8 cellular contexts compared by ENCODE assay signal in genomic region chr1:234724517-234725176, GRCh38.
DNase-seq lines count a peak whose midpoint lies in the region; ATAC-seq and TF ChIP-seq lines count a peak whose summit lies in the region.

No MANE protein-coding gene starts in this region.

- H3K9ac ChIP-seq in endocrine pancreas (ENCODE audit: control insufficient read depth, insufficient read depth, low read length): peak overlapping the region; percentile 60

- peaks cover 5% of the 10 kb centered on the region for H3K4me1 ChIP-seq in endocrine pancreas (ENCODE audit: control insufficient read depth, insufficient read depth, low read length)

- no peak for TF ChIP-seq CTCF in WERI-Rb-1 (IDR thresholded peaks at IDR 0.05; ENCODE audit: low read depth, low read length)
- no peak for TF ChIP-seq CTCF in nephron (IDR thresholded peaks at IDR 0.05; ENCODE audit: unreplicated experiment in 3 of 3)

- H3K9me3 ChIP-seq in WERI-Rb-1 (ENCODE audit: severe bottlenecking) (no peaks in the 10 kb centered on the region), endocrine pancreas (ENCODE audit: control insufficient read depth, low read length) (no peaks in the 10 kb centered on the region)

- H3K9me3 Mint-ChIP-seq in nephron: no peaks in the 10 kb centered on the region

- no peaks in the 10 kb centered on the region for H3K27me3 ChIP-seq in WERI-Rb-1 (ENCODE audit: insufficient read depth, low read depth, severe bottlenecking)
- no peaks in the 10 kb centered on the region for H3K27me3 ChIP-seq in endocrine pancreas (ENCODE audit: control insufficient read depth, insufficient read depth, low read length)

- no peaks in the 10 kb centered on the region for H3K27me3 Mint-ChIP-seq in nephron (ENCODE audit: low read depth)

- DNase-seq in WERI-Rb-1 (peak; percentile 82), middle frontal gyrus (ENCODE audit: extremely low spot score, low spot score) (no peak), COLO829 (ENCODE audit: low spot score) (no peak), NCI-H2227 (lab: John Stamatoyannopoulos, UW; ENCODE audit: unreplicated experiment) (no peak)

- no peaks in the 10 kb centered on the region for H3K36me3 Mint-ChIP-seq in nephron (ENCODE audit: low read depth)

- peak overlapping the region; percentile 96 for H3K27ac ChIP-seq in WERI-Rb-1

- peaks cover 89% of the 10 kb centered on the region for H3K4me1 Mint-ChIP-seq in nephron

- peak overlapping the region; percentile 99 to 100 (median 99) for H3K27ac Mint-ChIP-seq in nephron

- H3K36me3 ChIP-seq in WERI-Rb-1: no peaks in the 10 kb centered on the region
- no peaks in the 10 kb centered on the region for H3K36me3 ChIP-seq in endocrine pancreas (ENCODE audit: control insufficient read depth, insufficient read depth, low read length)

- peak overlapping the region; percentile 46 to 62 (median 51) for H3K4me3 Mint-ChIP-seq in nephron

- ATAC-seq in GM19043 (IDR thresholded peaks at IDR 0.05; ENCODE audit: low read depth, unreplicated experiment): peak; percentile 9
- ATAC-seq in HG03378 (IDR thresholded peaks at IDR 0.05; ENCODE audit: unreplicated experiment): peak; percentile 18

- peak overlapping the region; percentile 30 for H3K4me3 ChIP-seq in WERI-Rb-1 (ENCODE audit: low read depth, low read length)
- peak overlapping the region; percentile 8 for H3K4me3 ChIP-seq in endocrine pancreas (ENCODE audit: control insufficient read depth, insufficient read depth, low read length)
